Comparison of ENCODE assay signal across 1 cellular context in the genomic region with DNA sequence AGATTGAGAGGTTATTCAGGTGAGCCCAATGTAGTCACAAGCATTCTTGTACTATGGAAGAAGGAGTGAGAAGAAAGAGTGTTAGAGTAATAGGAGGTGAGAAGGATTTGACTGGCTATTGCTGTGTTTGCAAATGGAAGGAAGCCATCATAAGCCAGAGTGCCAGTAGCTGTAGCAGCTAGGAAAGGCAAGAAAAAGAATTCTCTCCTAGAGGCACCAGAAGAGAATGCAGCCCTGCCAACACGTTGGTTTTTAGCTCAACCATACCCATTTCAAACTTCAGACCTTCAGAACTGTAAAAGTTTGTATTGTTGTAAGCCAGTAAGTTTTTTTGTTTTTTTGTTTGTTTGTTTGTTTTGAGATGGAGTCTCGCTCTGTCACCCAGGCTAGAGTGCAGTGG.
TF ChIP-seq lines count a peak whose summit lies in the region.

No MANE protein-coding gene starts in this region.

TF ChIP-seq in K562, 482 proteins besides CTCF, POLR2A, EP300 and RAD21 (continued from another document):
- TF ChIP-seq, protein P1, sequence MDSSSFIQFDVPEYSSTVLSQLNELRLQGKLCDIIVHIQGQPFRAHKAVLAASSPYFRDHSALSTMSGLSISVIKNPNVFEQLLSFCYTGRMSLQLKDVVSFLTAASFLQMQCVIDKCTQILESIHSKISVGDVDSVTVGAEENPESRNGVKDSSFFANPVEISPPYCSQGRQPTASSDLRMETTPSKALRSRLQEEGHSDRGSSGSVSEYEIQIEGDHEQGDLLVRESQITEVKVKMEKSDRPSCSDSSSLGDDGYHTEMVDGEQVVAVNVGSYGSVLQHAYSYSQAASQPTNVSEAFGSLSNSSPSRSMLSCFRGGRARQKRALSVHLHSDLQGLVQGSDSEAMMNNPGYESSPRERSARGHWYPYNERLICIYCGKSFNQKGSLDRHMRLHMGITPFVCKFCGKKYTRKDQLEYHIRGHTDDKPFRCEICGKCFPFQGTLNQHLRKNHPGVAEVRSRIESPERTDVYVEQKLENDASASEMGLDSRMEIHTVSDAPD (CRISPR knock-in tag; IDR thresholded peaks at IDR 0.05): no peak
- no peak for TF ChIP-seq KDM4B (IDR thresholded peaks at IDR 0.05; ENCODE audit: borderline replicate concordance in 2 of 2, low read depth in 1 of 2)
- TF ChIP-seq, protein P2, sequence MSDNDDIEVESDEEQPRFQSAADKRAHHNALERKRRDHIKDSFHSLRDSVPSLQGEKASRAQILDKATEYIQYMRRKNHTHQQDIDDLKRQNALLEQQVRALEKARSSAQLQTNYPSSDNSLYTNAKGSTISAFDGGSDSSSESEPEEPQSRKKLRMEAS (CRISPR knock-in tag; IDR thresholded peaks at IDR 0.05): no peak
- TF ChIP-seq STAT5A (IDR thresholded peaks at IDR 0.05; ENCODE audit: borderline replicate concordance, low read length): no peak
- TF ChIP-seq, protein P3, sequence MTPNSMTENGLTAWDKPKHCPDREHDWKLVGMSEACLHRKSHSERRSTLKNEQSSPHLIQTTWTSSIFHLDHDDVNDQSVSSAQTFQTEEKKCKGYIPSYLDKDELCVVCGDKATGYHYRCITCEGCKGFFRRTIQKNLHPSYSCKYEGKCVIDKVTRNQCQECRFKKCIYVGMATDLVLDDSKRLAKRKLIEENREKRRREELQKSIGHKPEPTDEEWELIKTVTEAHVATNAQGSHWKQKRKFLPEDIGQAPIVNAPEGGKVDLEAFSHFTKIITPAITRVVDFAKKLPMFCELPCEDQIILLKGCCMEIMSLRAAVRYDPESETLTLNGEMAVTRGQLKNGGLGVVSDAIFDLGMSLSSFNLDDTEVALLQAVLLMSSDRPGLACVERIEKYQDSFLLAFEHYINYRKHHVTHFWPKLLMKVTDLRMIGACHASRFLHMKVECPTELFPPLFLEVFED (CRISPR knock-in tag; conservative IDR thresholded peaks at IDR 0.05): no peak
- TF ChIP-seq, protein P4, sequence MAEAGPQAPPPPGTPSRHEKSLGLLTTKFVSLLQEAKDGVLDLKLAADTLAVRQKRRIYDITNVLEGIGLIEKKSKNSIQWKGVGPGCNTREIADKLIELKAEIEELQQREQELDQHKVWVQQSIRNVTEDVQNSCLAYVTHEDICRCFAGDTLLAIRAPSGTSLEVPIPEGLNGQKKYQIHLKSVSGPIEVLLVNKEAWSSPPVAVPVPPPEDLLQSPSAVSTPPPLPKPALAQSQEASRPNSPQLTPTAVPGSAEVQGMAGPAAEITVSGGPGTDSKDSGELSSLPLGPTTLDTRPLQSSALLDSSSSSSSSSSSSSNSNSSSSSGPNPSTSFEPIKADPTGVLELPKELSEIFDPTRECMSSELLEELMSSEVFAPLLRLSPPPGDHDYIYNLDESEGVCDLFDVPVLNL (CRISPR knock-in tag; IDR thresholded peaks at IDR 0.05; ENCODE audit: low read depth): no peak
- TF ChIP-seq, protein P5, sequence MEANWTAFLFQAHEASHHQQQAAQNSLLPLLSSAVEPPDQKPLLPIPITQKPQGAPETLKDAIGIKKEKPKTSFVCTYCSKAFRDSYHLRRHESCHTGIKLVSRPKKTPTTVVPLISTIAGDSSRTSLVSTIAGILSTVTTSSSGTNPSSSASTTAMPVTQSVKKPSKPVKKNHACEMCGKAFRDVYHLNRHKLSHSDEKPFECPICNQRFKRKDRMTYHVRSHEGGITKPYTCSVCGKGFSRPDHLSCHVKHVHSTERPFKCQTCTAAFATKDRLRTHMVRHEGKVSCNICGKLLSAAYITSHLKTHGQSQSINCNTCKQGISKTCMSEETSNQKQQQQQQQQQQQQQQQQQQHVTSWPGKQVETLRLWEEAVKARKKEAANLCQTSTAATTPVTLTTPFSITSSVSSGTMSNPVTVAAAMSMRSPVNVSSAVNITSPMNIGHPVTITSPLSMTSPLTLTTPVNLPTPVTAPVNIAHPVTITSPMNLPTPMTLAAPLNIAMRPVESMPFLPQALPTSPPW (CRISPR knock-in tag; IDR thresholded peaks at IDR 0.05): no peak
- TF ChIP-seq BCOR (IDR thresholded peaks at IDR 0.05): no peak
